22 cellular contexts compared by ENCODE assay signal in genomic region chr12:61095131-61095530, GRCh38.
"Had no signal": no experiment of that assay in that cellular context is flagged by ENCODE, and none has a peak within 500 bp of the region (broad histone marks: within the 10 kb centered on the region; RNA-seq: fewer than 3 reads in every experiment).

No MANE protein-coding gene starts in this region.

- DNase-seq: activated B cell treated with CpG ODN at 0.5 μM for 24 hours; activated CD4-positive, alpha-beta T cell treated with anti-CD3 and anti-CD28 coated beads, Interleukin-2, amount 50 U/mL, for 1 hour; activated CD8-positive, alpha-beta memory T cell treated with anti-CD3 and anti-CD28 coated beads, Interleukin-2, amount 10 ng/mL, durations not matched to agents 7 days and 5 days; activated CD8-positive, alpha-beta T cell treated with anti-CD3 and anti-CD28 coated beads, Interleukin-2, amount 10 ng/mL, durations not matched to agents 7 days and 5 days; activated naive CD8-positive, alpha-beta T cell treated with anti-CD3 and anti-CD28 coated beads, Interleukin-2, amount 50 U/mL, for 24 hours; activated T-cell treated with anti-CD3 and anti-CD28 coated beads, Interleukin-2, amount 50 U/mL, for 48 hours; body of pancreas; cerebellar nuclear complex; effector memory CD8-positive, alpha-beta T cell; erythroblast; head of caudate nucleus; hippocampal formation; left cardiac atrium; left ventricle myocardium superior; posterior cingulate gyrus; right cardiac atrium; stimulated activated CD4-positive, alpha-beta T cell treated with anti-CD3 and anti-CD28 coated beads, Interleukin-4, amount 100 ng/mL, for 1 hour; stimulated activated naive CD8-positive, alpha-beta T cell treated with anti-CD3 and anti-CD28 coated beads, Interleukin-15, Interleukin-2, amounts not matched to agents 100 U/mL and 50 U/mL, for 24 hours; testis; transverse colon had no signal

- ATAC-seq: activated CD8-positive, alpha-beta memory T cell treated with anti-CD3 and anti-CD28 coated beads, Interleukin-2, amount 10 ng/mL, durations not matched to agents 7 days and 5 days; activated CD8-positive, alpha-beta T cell treated with anti-CD3 and anti-CD28 coated beads, Interleukin-2, amount 10 ng/mL, durations not matched to agents 7 days and 5 days; activated naive CD8-positive, alpha-beta T cell treated with anti-CD3 and anti-CD28 coated beads, Interleukin-2, amount 50 U/mL, for 24 hours; body of pancreas; effector memory CD8-positive, alpha-beta T cell; left cardiac atrium; left ventricle myocardium superior; right cardiac atrium; stimulated activated naive CD8-positive, alpha-beta T cell treated with anti-CD3 and anti-CD28 coated beads, Interleukin-15, Interleukin-2, amounts not matched to agents 100 U/mL and 50 U/mL, for 24 hours had no signal

- H3K9me3 ChIP-seq: body of pancreas, testis, transverse colon had no signal

- H3K4me3 ChIP-seq: body of pancreas, cardiac muscle cell, coronary artery, testis, transverse colon had no signal

- H3K36me3 ChIP-seq: cardiac muscle cell, transverse colon had no signal

- H3K4me1 ChIP-seq: body of pancreas, testis, transverse colon had no signal

- H3K27ac ChIP-seq: body of pancreas, cardiac muscle cell, coronary artery, testis, transverse colon had no signal

- H3K27me3 ChIP-seq: body of pancreas, cardiac muscle cell, testis, transverse colon had no signal
